In genomic region chr3:95399580-95399979, GRCh38 we compare ENCODE assay signal across 14 cellular contexts.
DNase-seq lines count a peak whose midpoint lies in the region; TF ChIP-seq lines count a peak whose summit lies in the region.
"Had no signal": no experiment of that assay in that cellular context is flagged by ENCODE, and none has a peak within 500 bp of the region (broad histone marks: within the 10 kb centered on the region; RNA-seq: fewer than 3 reads in every experiment).

No MANE protein-coding gene starts in this region.

- H3K9me3 Mint-ChIP-seq in activated CD4-positive, alpha-beta memory T cell treated with anti-CD3 and anti-CD28 coated beads, Interleukin-2, amount 10 ng/mL, durations not matched to agents 7 days and 5 days, result peaks cover 2% of the 10 kb centered on the region

- H3K4me1 Mint-ChIP-seq in activated CD4-positive, alpha-beta memory T cell treated with anti-CD3 and anti-CD28 coated beads, Interleukin-2, amount 10 ng/mL, durations not matched to agents 7 days and 5 days, result no peaks in the 10 kb centered on the region
- H3K4me1 Mint-ChIP-seq: CD8-positive, alpha-beta memory T cell had no signal

- POLR2A ChIA-PET in RWPE1 (lab: Yijun Ruan, JAX; ENCODE audit: low non-redundant PET), result no interaction called here
- POLR2A ChIA-PET in activated CD4-positive, alpha-beta memory T cell treated with anti-CD3 and anti-CD28 coated beads, Interleukin-2, amount 10 ng/mL, durations not matched to agents 7 days and 5 days (lab: Charles Lee), result no interaction called here

- no peaks in the 10 kb centered on the region for H3K36me3 Mint-ChIP-seq in activated CD4-positive, alpha-beta memory T cell treated with anti-CD3 and anti-CD28 coated beads, Interleukin-2, amount 10 ng/mL, durations not matched to agents 7 days and 5 days (ENCODE audit: low read depth)
- H3K36me3 Mint-ChIP-seq: CD8-positive, alpha-beta memory T cell had no signal

- DNase-seq in HPDE6-E6E7 (ENCODE audit: extremely low spot score) (peak; percentile 3), RWPE1 (ENCODE audit: low spot score) (peak; percentile 4), epithelial cell of prostate (ENCODE audit: low read depth, low spot score) (peak; percentile 6), kidney tubule cell (ENCODE audit: low spot score) (peak; percentile 78), germinal center (ENCODE audit: low spot score) (no peak), NCI-H1092 treated with DMSO at 0.1 percent for 48 hours (lab: John Stamatoyannopoulos, UW) (no peak), DMS79 (lab: John Stamatoyannopoulos, UW) (no peak)
- no peak for DNase-seq in activated CD4-positive, alpha-beta memory T cell treated with anti-CD3 and anti-CD28 coated beads, Interleukin-2, amount 10 ng/mL, durations not matched to agents 7 days and 5 days
- DNase-seq: 8988T; AML-193; Caco-2; CD8-positive, alpha-beta memory T cell; DMS53 had no signal

- H3K27ac Mint-ChIP-seq in activated CD4-positive, alpha-beta memory T cell treated with anti-CD3 and anti-CD28 coated beads, Interleukin-2, amount 10 ng/mL, durations not matched to agents 7 days and 5 days, result no peak overlapping the region
- H3K27ac Mint-ChIP-seq: CD8-positive, alpha-beta memory T cell had no signal

- H3K4me3 Mint-ChIP-seq in activated CD4-positive, alpha-beta memory T cell treated with anti-CD3 and anti-CD28 coated beads, Interleukin-2, amount 10 ng/mL, durations not matched to agents 7 days and 5 days, result no peak overlapping the region
- H3K4me3 Mint-ChIP-seq: CD8-positive, alpha-beta memory T cell had no signal

- no peak overlapping the region for H3K27ac ChIP-seq in RWPE1
- peak overlapping the region; percentile 3 for H3K27ac ChIP-seq in epithelial cell of prostate
- H3K27ac ChIP-seq: BLaER1 had no signal

- H3K27me3 Mint-ChIP-seq in activated CD4-positive, alpha-beta memory T cell treated with anti-CD3 and anti-CD28 coated beads, Interleukin-2, amount 10 ng/mL, durations not matched to agents 7 days and 5 days, result no peaks in the 10 kb centered on the region
- H3K27me3 Mint-ChIP-seq: CD8-positive, alpha-beta memory T cell had no signal

- CTCF ChIA-PET in RWPE1 (lab: Yijun Ruan, JAX), result no interaction called here
- CTCF ChIA-PET in activated CD4-positive, alpha-beta memory T cell treated with anti-CD3 and anti-CD28 coated beads, Interleukin-2, amount 10 ng/mL, durations not matched to agents 7 days and 5 days (lab: Charles Lee), result no interaction called here

- no peak for TF ChIP-seq CTCF in RWPE1 (conservative IDR thresholded peaks at IDR 0.05; ENCODE audit: low read depth)

Comparison
In these comparisons a context has a peak if more than half of its experiments do, and no peak if none do; other contexts are left out.
1. DNase-seq: peak in HPDE6-E6E7 (single experiment), RWPE1 (single experiment), epithelial cell of prostate (single experiment) and kidney tubule cell (single experiment); none in germinal center (single experiment), NCI-H1092 treated with DMSO at 0.1 percent for 48 hours (single experiment), DMS79 (single experiment) and activated CD4-positive, alpha-beta memory T cell treated with anti-CD3 and anti-CD28 coated beads, Interleukin-2, amount 10 ng/mL, durations not matched to agents 7 days and 5 days (single experiment).